Comparison of ENCODE assay signal across 14 cellular contexts in genomic region chr10:69329721-69330178, GRCh38. TPM values are rescaled to one million over a fixed set of nuclear protein-coding genes. Genes with fewer than 3 reads are reported as not detected.
A peak's percentile ranks its signal among the peaks of the same experiment; 100 is the strongest.
DNase-seq lines count a peak whose midpoint lies in the region; ATAC-seq and TF ChIP-seq lines count a peak whose summit lies in the region.
"Had no signal": no experiment of that assay in that cellular context is flagged by ENCODE, and none has a peak within 500 bp of the region (broad histone marks: within the 10 kb centered on the region; RNA-seq: fewer than 3 reads in every experiment).

No MANE protein-coding gene starts in this region.

- ATAC-seq in CD4-positive, alpha-beta T cell (ENCODE audit: poor library complexity) = no peak
- ATAC-seq in natural killer cell = no peak
- ATAC-seq in CD8-positive, alpha-beta T cell = no peak

- no peak overlapping the region for H3K27ac ChIP-seq in CD4-positive, alpha-beta T cell (ENCODE audit: low read depth, low read length)
- H3K27ac ChIP-seq in HUES6 (ENCODE audit: low read depth, low read length) (peak overlapping the region; percentile 93), esophagus squamous epithelium (peak overlapping the region; percentile 64 to 91 (median 88)), neutrophil (peak overlapping the region; percentile 82)
- H3K27ac ChIP-seq in CD8-positive, alpha-beta T cell (ENCODE audit: low read depth, low read length) = no peak overlapping the region
- H3K27ac ChIP-seq: hepatocyte had no signal

- peaks cover 20% of the 10 kb centered on the region for H3K36me3 ChIP-seq in HUES6 (ENCODE audit: control insufficient read depth, insufficient read depth, low read length)
- H3K36me3 ChIP-seq in esophagus squamous epithelium = peaks cover 0 to 27% (median 0%) of the 10 kb centered on the region in 3 donors
- no peaks in the 10 kb centered on the region for H3K36me3 ChIP-seq in neutrophil
- no peaks in the 10 kb centered on the region for H3K36me3 ChIP-seq in CD8-positive, alpha-beta T cell (ENCODE audit: insufficient read depth, low read length)

- H3K27ac Mint-ChIP-seq in CD4-positive, alpha-beta T cell = peak overlapping the region; percentile 55
- H3K27ac Mint-ChIP-seq in natural killer cell = no peak overlapping the region
- H3K27ac Mint-ChIP-seq in CD8-positive, alpha-beta T cell = no peak overlapping the region

- H3K36me3 Mint-ChIP-seq in CD4-positive, alpha-beta T cell (ENCODE audit: low read depth) = peaks cover 18% of the 10 kb centered on the region
- no peaks in the 10 kb centered on the region for H3K36me3 Mint-ChIP-seq in natural killer cell
- H3K36me3 Mint-ChIP-seq in CD8-positive, alpha-beta T cell = peaks cover 15% of the 10 kb centered on the region

- H3K4me1 ChIP-seq in HUES6 (ENCODE audit: control insufficient read depth, insufficient read depth, low read length) (peaks cover 88% of the 10 kb centered on the region), esophagus squamous epithelium (peaks cover 47 to 100% (median 81%) of the 10 kb centered on the region in 3 donors), neutrophil (ENCODE audit: control insufficient read depth in 1 of 2, insufficient read depth in 1 of 2, low read depth in 1 of 2, low read length in 1 of 2) (peaks cover 56 to 58% of the 10 kb centered on the region in 2 experiments)
- peaks cover 30% of the 10 kb centered on the region for H3K4me1 ChIP-seq in CD8-positive, alpha-beta T cell (ENCODE audit: insufficient read depth, low read length)

- TF ChIP-seq CTCF in CD4-positive, alpha-beta T cell (IDR thresholded peaks at IDR 0.05) = no peak
- no peak for TF ChIP-seq CTCF in esophagus squamous epithelium (IDR thresholded peaks at IDR 0.05)
- TF ChIP-seq CTCF in neutrophil (IDR thresholded peaks at IDR 0.05) = no peak
- no peak for TF ChIP-seq CTCF in natural killer cell (IDR thresholded peaks at IDR 0.05)
- no peak for TF ChIP-seq CTCF in CD8-positive, alpha-beta T cell (IDR thresholded peaks at IDR 0.05)

- H3K4me3 Mint-ChIP-seq in CD4-positive, alpha-beta T cell = no peak overlapping the region
- no peak overlapping the region for H3K4me3 Mint-ChIP-seq in natural killer cell
- no peak overlapping the region for H3K4me3 Mint-ChIP-seq in CD8-positive, alpha-beta T cell

- peak overlapping the region; percentile 82 for H3K9ac ChIP-seq in HUES6 (ENCODE audit: low read length)

- peaks cover 86% of the 10 kb centered on the region for H3K4me1 Mint-ChIP-seq in CD4-positive, alpha-beta T cell (ENCODE audit: low read depth)
- H3K4me1 Mint-ChIP-seq in natural killer cell = peaks cover 46 to 48% of the 10 kb centered on the region in 2 donors
- peaks cover 61% of the 10 kb centered on the region for H3K4me1 Mint-ChIP-seq in CD8-positive, alpha-beta T cell (ENCODE audit: low read depth)

- no peaks in the 10 kb centered on the region for H3K9me3 ChIP-seq in CD4-positive, alpha-beta T cell (ENCODE audit: control insufficient read depth, low read length)
- H3K9me3 ChIP-seq in HUES6 (ENCODE audit: control insufficient read depth, insufficient read depth, low read depth, low read length) (no peaks in the 10 kb centered on the region), esophagus squamous epithelium (no peaks in the 10 kb centered on the region), neutrophil (no peaks in the 10 kb centered on the region)
- no peaks in the 10 kb centered on the region for H3K9me3 ChIP-seq in CD8-positive, alpha-beta T cell (ENCODE audit: low read length)
- H3K9me3 ChIP-seq: BE2C had no signal

- WGBS in esophagus squamous epithelium, 2 donors = 79 to 100% methylated on average over 2 of the region's 3 CpGs

- TF ChIP-seq POLR2A in esophagus squamous epithelium (IDR thresholded peaks at IDR 0.05) = no peak

- H3K27me3 Mint-ChIP-seq in CD4-positive, alpha-beta T cell = no peaks in the 10 kb centered on the region
- no peaks in the 10 kb centered on the region for H3K27me3 Mint-ChIP-seq in natural killer cell (ENCODE audit: low read depth in 2 of 2)
- H3K27me3 Mint-ChIP-seq in CD8-positive, alpha-beta T cell (ENCODE audit: low read depth) = no peaks in the 10 kb centered on the region

- H3K4me3 ChIP-seq in HUES6 (ENCODE audit: low read depth, low read length) (peak overlapping the region; percentile 28; the same call in 1 of the 2 replicates), esophagus squamous epithelium (no peak overlapping the region), neutrophil (ENCODE audit: low read depth in 1 of 2, low read length in 1 of 2) (no peak overlapping the region)
- H3K4me3 ChIP-seq in CD8-positive, alpha-beta T cell (ENCODE audit: low read depth, low read length) = no peak overlapping the region
- H3K4me3 ChIP-seq: hepatocyte had no signal

- no peaks in the 10 kb centered on the region for H3K9me3 Mint-ChIP-seq in CD4-positive, alpha-beta T cell
- no peaks in the 10 kb centered on the region for H3K9me3 Mint-ChIP-seq in natural killer cell
- no peaks in the 10 kb centered on the region for H3K9me3 Mint-ChIP-seq in CD8-positive, alpha-beta T cell

- no peak for DNase-seq in CD4-positive, alpha-beta T cell
- DNase-seq in esophagus squamous epithelium (lab: John Stamatoyannopoulos, UW) = no peak
- DNase-seq in NCI-H187 treated with DMSO at 0.1 percent for 48 hours (lab: John Stamatoyannopoulos, UW) = no peak
- DNase-seq in mucosa of gallbladder (ENCODE audit: low spot score) = no peak
- DNase-seq in natural killer cell = no peak
- DNase-seq in CD8-positive, alpha-beta T cell = no peak
- DNase-seq: activated CD4-positive, alpha-beta T cell treated with anti-CD3 and anti-CD28 coated beads for 48 hours; BE2C; NCI-H1417 treated with DMSO at 0.1 percent for 48 hours; NCI-H510A; stimulated activated CD4-positive, alpha-beta T cell treated with anti-CD3 and anti-CD28 coated beads, Interleukin-4, amount 100 ng/mL, for 1 hour had no signal

- intact Hi-C loops in CD4-positive, alpha-beta T cell (cut with DNase I, micrococcal nuclease) = loop anchor here in 1 of 2 experiments (2.0 kb wide), 1 partner anchor 15 kb away; no protein-coding TSS in a partner anchor
- intact Hi-C loops in esophagus squamous epithelium (cut with DNase I) = no loop called here
- intact Hi-C loops in natural killer cell (cut with micrococcal nuclease) = no loop called here
- intact Hi-C loops in CD8-positive, alpha-beta T cell (cut with DNase I, micrococcal nuclease) = no loop called here

- POLR2A ChIA-PET in CD4-positive, alpha-beta T cell (lab: Charles Lee) = no interaction called here
- POLR2A ChIA-PET in CD8-positive, alpha-beta T cell (lab: Charles Lee) = no interaction called here

- H3K27me3 ChIP-seq in CD4-positive, alpha-beta T cell (ENCODE audit: control insufficient read depth, insufficient read depth, low read length) = no peaks in the 10 kb centered on the region
- H3K27me3 ChIP-seq in HUES6 (ENCODE audit: control insufficient read depth, insufficient read depth, low read length) (no peaks in the 10 kb centered on the region), esophagus squamous epithelium (no peaks in the 10 kb centered on the region), neutrophil (no peaks in the 10 kb centered on the region)
- no peaks in the 10 kb centered on the region for H3K27me3 ChIP-seq in CD8-positive, alpha-beta T cell (ENCODE audit: insufficient read depth, low read length)
- H3K27me3 ChIP-seq: BE2C, hepatocyte had no signal

- CTCF ChIA-PET in CD4-positive, alpha-beta T cell (lab: Charles Lee) = no interaction called here
- CTCF ChIA-PET in CD8-positive, alpha-beta T cell (lab: Charles Lee) = no interaction called here

RNA-seq across cellular contexts. Expression of gene HK1, which starts 51.5 kb away (rescaled TPM):
- 10 to 100 TPM; 45.6 to 48.1 TPM for total RNA-seq in CD4-positive, alpha-beta T cell
- total RNA-seq in esophagus squamous epithelium (100 to 1,000 TPM; 130 to 189 (median 142) TPM), mucosa of gallbladder (70.7 TPM), natural killer cell (10 to 100 TPM; 58.4 to 72.6 (median 69.5) TPM)
- 10 to 100 TPM; 37.0 to 40.0 TPM for total RNA-seq in CD8-positive, alpha-beta T cell

Comparison
In these comparisons a context has a peak if more than half of its experiments do, and no peak if none do; other contexts are left out.
1. H3K27ac ChIP-seq: peak in HUES6 (single experiment), esophagus squamous epithelium (4 of 4) and neutrophil (single experiment); none in CD4-positive, alpha-beta T cell (single experiment) and CD8-positive, alpha-beta T cell (single experiment).